ENCODE assay signal across 9 cellular contexts in the genomic region with DNA sequence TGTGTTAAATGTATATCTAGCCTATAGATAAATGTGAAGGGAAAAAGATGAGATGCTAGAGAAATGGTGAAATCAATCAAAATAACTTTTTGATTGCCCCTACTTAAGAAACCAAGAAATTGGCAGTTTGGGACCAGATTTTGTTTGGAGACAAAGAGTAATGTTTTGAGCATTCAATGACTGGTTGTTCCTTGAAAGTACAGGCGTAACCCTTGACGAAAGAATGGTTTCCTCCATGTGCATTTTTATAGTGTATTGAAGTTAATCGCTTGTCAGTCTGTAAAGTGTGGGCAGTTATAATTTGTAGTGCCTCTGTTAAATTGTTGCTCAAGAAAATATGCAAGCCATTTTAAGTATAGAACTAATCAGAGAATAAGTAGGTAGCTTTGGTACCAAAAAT. TPM values are rescaled to one million over a fixed set of nuclear protein-coding genes. Genes with fewer than 3 reads are reported as not detected.
DNase-seq lines count a peak whose midpoint lies in the region; ATAC-seq, FAIRE-seq and TF ChIP-seq lines count a peak whose summit lies in the region.
"Had no signal": no experiment of that assay in that cellular context is flagged by ENCODE, and none has a peak within 500 bp of the region (broad histone marks: within the 10 kb centered on the region; RNA-seq: fewer than 3 reads in every experiment).

No MANE protein-coding gene starts in this region.

- H3K4me3 Mint-ChIP-seq in activated T-helper 17 cell treated with anti-CD3 and anti-CD28 coated beads, Interleukin-2, amount 50 U/mL, for 72 hours = peak overlapping the region; percentile 80
- peak overlapping the region; percentile 44 to 75 (median 74) for H3K4me3 Mint-ChIP-seq in immature natural killer cell

- no peaks in the 10 kb centered on the region for H3K27me3 ChIP-seq in esophagus squamous epithelium

- H3K4me3 ChIP-seq in AG10803 (ENCODE audit: low read length) (peak overlapping the region; percentile 90), HFF-Myc (replicated peaks; ENCODE audit: low read depth, low read length) (peak overlapping the region; percentile 85), esophagus squamous epithelium (peak overlapping the region in 1 of 4 donors; percentile 84)

- FAIRE-seq in HTR-8/SVneo (lab: Jason Lieb, UNC) = no peak

- H3K4me1 Mint-ChIP-seq in activated T-helper 17 cell treated with anti-CD3 and anti-CD28 coated beads, Interleukin-2, amount 50 U/mL, for 72 hours = peaks cover 5% of the 10 kb centered on the region
- H3K4me1 Mint-ChIP-seq in immature natural killer cell = peaks cover 12 to 16% of the 10 kb centered on the region in 2 donors

- no peak for TF ChIP-seq POLR2A in esophagus squamous epithelium (IDR thresholded peaks at IDR 0.05)

- no peak overlapping the region for H3K27ac Mint-ChIP-seq in activated T-helper 17 cell treated with anti-CD3 and anti-CD28 coated beads, Interleukin-2, amount 50 U/mL, for 72 hours
- no peak overlapping the region for H3K27ac Mint-ChIP-seq in immature natural killer cell

- no peak overlapping the region for H3K27ac ChIP-seq in esophagus squamous epithelium

- H3K9me3 ChIP-seq in esophagus squamous epithelium = no peaks in the 10 kb centered on the region

- intact Hi-C loops in esophagus squamous epithelium (cut with DNase I) = no loop called here

- H3K27me3 Mint-ChIP-seq in activated T-helper 17 cell treated with anti-CD3 and anti-CD28 coated beads, Interleukin-2, amount 50 U/mL, for 72 hours = no peaks in the 10 kb centered on the region
- H3K27me3 Mint-ChIP-seq in immature natural killer cell (ENCODE audit: low read depth in 3 of 3) = peaks cover 2 to 9% (median 5%) of the 10 kb centered on the region in 3 donors

- no peaks in the 10 kb centered on the region for H3K9me3 Mint-ChIP-seq in activated T-helper 17 cell treated with anti-CD3 and anti-CD28 coated beads, Interleukin-2, amount 50 U/mL, for 72 hours
- no peaks in the 10 kb centered on the region for H3K9me3 Mint-ChIP-seq in immature natural killer cell

- H3K36me3 Mint-ChIP-seq in activated T-helper 17 cell treated with anti-CD3 and anti-CD28 coated beads, Interleukin-2, amount 50 U/mL, for 72 hours (ENCODE audit: low read depth) = peaks cover 19% of the 10 kb centered on the region
- H3K36me3 Mint-ChIP-seq in immature natural killer cell = no peaks in the 10 kb centered on the region

- DNase-seq in AG10803 (ENCODE audit: low read depth) (peak; percentile 31), HFF-Myc (ENCODE audit: extremely low read depth, low read depth) (no peak), immature natural killer cell (no peak), HTR-8/SVneo (ENCODE audit: insufficient read length, low spot score) (no peak), esophagus squamous epithelium (lab: John Stamatoyannopoulos, UW) (no peak), kidney glomerular epithelial cell (lab: John Stamatoyannopoulos, UW) (no peak)
- DNase-seq: NCI-H345 had no signal

- H3K4me1 ChIP-seq in esophagus squamous epithelium = peaks cover 0 to 27% (median 3%) of the 10 kb centered on the region in 3 donors

- no peak for TF ChIP-seq CTCF in AG10803 (conservative IDR thresholded peaks at IDR 0.05; ENCODE audit: low read length)
- no peak for TF ChIP-seq CTCF in HFF-Myc (IDR thresholded peaks at IDR 0.05; ENCODE audit: low read depth, low read length, missing control alignments)
- TF ChIP-seq CTCF in esophagus squamous epithelium (IDR thresholded peaks at IDR 0.05) = no peak

- WGBS in esophagus squamous epithelium, 2 donors = 76 to 79% methylated on average over 3 of the region's 3 CpGs

- no peak for ATAC-seq in activated T-helper 17 cell treated with anti-CD3 and anti-CD28 coated beads, Interleukin-2, amount 50 U/mL, for 72 hours (replicated peaks)
- no peak for ATAC-seq in GM18502 (IDR thresholded peaks at IDR 0.05; ENCODE audit: poor library complexity, unreplicated experiment)

- H3K36me3 ChIP-seq in esophagus squamous epithelium = no peaks in the 10 kb centered on the region

RNA-seq across cellular contexts. Expression of a gene that starts 1.2 kb away (rescaled TPM):
- total RNA-seq in activated T-helper 17 cell treated with anti-CD3 and anti-CD28 coated beads, Interleukin-2, amount 50 U/mL, for 72 hours = 10 to 100 TPM; 51.3 to 54.5 TPM
- polyA plus RNA-seq in immature natural killer cell = under 1 TPM in 2 of 3 donors, not detected in 1; 0.36 to 0.81 TPM
- total RNA-seq in esophagus squamous epithelium = 10 to 100 TPM; 13.5 to 33.2 (median 13.9) TPM

RNA-seq across cellular contexts. Expression of a gene that starts 37.2 kb away (rescaled TPM):
- total RNA-seq in activated T-helper 17 cell treated with anti-CD3 and anti-CD28 coated beads, Interleukin-2, amount 50 U/mL, for 72 hours = 1,000 to 10,000 TPM; 1,985 to 2,291 TPM
- polyA plus RNA-seq in immature natural killer cell = 1,000 to 10,000 TPM in 2 of 3 donors, 100 to 1,000 TPM in 1; 537 to 1,740 (median 1,337) TPM
- 1,000 to 10,000 TPM in 1 of 4 donors, 100 to 1,000 TPM in 3; 358 to 1,172 (median 586) TPM for total RNA-seq in esophagus squamous epithelium
